ENCODE assay signal across 18 cellular contexts in the genomic region with DNA sequence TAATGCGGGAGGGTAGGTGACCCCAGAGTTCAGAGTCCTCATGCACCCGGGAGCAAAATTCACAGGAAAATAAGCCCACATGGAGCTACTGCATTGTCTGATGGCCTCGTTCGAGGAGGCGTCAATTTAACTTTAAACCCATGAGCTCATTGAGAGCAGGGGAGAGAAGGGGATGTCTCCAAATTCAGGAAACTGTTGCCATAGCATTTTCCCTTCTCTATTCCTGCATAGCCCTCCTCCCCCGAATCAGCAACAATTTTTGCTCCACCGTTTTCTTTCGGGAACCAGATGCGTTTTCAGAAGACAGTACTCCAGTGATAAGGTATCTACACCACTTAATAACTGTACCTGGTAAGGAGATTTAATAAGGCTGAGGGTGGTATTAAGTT. TPM values are rescaled to one million over a fixed set of nuclear protein-coding genes. Genes with fewer than 3 reads are reported as not detected.
DNase-seq lines count a peak whose midpoint lies in the region; ATAC-seq and TF ChIP-seq lines count a peak whose summit lies in the region.
"Had no signal": no experiment of that assay in that cellular context is flagged by ENCODE, and none has a peak within 500 bp of the region (broad histone marks: within the 10 kb centered on the region; RNA-seq: fewer than 3 reads in every experiment).

No MANE protein-coding gene starts in this region.

- no peak overlapping the region for H4K91ac ChIP-seq in H9 (ENCODE audit: insufficient read length, low read depth, low read length)

- no peaks in the 10 kb centered on the region for H3K79me2 ChIP-seq in H9 (ENCODE audit: insufficient read depth, low read length)

- H3K27ac Mint-ChIP-seq in H9: no peak overlapping the region
- no peak overlapping the region for H3K27ac Mint-ChIP-seq in nephron progenitor cell
- H3K27ac Mint-ChIP-seq: activated naive CD4-positive, alpha-beta T cell treated with anti-CD3 and anti-CD28 coated beads, Interleukin-2, amount 50 U/mL, for 24 hours had no signal

- no peak overlapping the region for H3K23ac ChIP-seq in H9 (ENCODE audit: insufficient read length, low read depth, low read length)

- H2BK12ac ChIP-seq in H9 (ENCODE audit: insufficient read length, low read depth, low read length): no peak overlapping the region

- H3K4me3 Mint-ChIP-seq in H9 (peak overlapping the region; percentile 58 to 91), nephron progenitor cell (peak overlapping the region; percentile 87)
- H3K4me3 Mint-ChIP-seq: activated naive CD4-positive, alpha-beta T cell treated with anti-CD3 and anti-CD28 coated beads, Interleukin-2, amount 50 U/mL, for 24 hours had no signal

- no peak overlapping the region for H2BK5ac ChIP-seq in H9 (ENCODE audit: insufficient read length, low read length)

- H3K9ac ChIP-seq in H9 (ENCODE audit: extremely low read depth, insufficient read length, low read length): no peak overlapping the region

- peaks cover 5% of the 10 kb centered on the region; the same call in 1 of the 2 replicates for H3K4me1 ChIP-seq in H9 (ENCODE audit: insufficient read depth, low read length)

- peaks cover 27% of the 10 kb centered on the region for H3K23me2 ChIP-seq in H9 (ENCODE audit: insufficient read length, low read depth, low read length, poor library complexity, severe bottlenecking)

- H3K36me3 Mint-ChIP-seq in H9 (ENCODE audit: insufficient read depth in 1 of 3, low read depth in 3 of 3) (peaks cover 0 to 2% (median 0%) of the 10 kb centered on the region in 3 experiments; a peak in 2 of 7 replicates), nephron progenitor cell (ENCODE audit: low read depth) (no peaks in the 10 kb centered on the region)
- H3K36me3 Mint-ChIP-seq: activated naive CD4-positive, alpha-beta T cell treated with anti-CD3 and anti-CD28 coated beads, Interleukin-2, amount 50 U/mL, for 24 hours had no signal

- no peaks in the 10 kb centered on the region for H3K9me3 ChIP-seq in H9 (ENCODE audit: control insufficient read depth, low read depth, low read length)
- H3K9me3 ChIP-seq: upper lobe of left lung had no signal

- no peak overlapping the region for H2BK120ac ChIP-seq in H9 (ENCODE audit: low read depth, low read length, poor library complexity, severe bottlenecking)

- WGBS in H9 (ENCODE audit: extremely low coverage, insufficient read length, low lambda C conversion rate): no CpG with 5 or more reads among the region's 9 CpGs

- peaks cover 49% of the 10 kb centered on the region; the same call in 1 of the 2 replicates for H3K27me3 ChIP-seq in H9 (ENCODE audit: insufficient read depth, low read length)

- H3K9me3 Mint-ChIP-seq in H9: peaks cover 0 to 3% of the 10 kb centered on the region in 2 experiments; a peak in 1 of 5 replicates
- H3K9me3 Mint-ChIP-seq in nephron progenitor cell: no peaks in the 10 kb centered on the region
- H3K9me3 Mint-ChIP-seq: activated naive CD4-positive, alpha-beta T cell treated with anti-CD3 and anti-CD28 coated beads, Interleukin-2, amount 50 U/mL, for 24 hours had no signal

- H3K27me3 Mint-ChIP-seq in H9 (ENCODE audit: low read depth): peaks cover 100% of the 10 kb centered on the region
- peaks cover 98% of the 10 kb centered on the region for H3K27me3 Mint-ChIP-seq in nephron progenitor cell (ENCODE audit: low read depth, poor library complexity)

- H4K8ac ChIP-seq in H9 (replicated peaks; ENCODE audit: insufficient read length, low read depth, low read length): no peak overlapping the region

- DNase-seq in H9: no peak
- peak; percentile 41 for DNase-seq in NCI-H146 treated with DMSO at 0.1 percent for 48 hours (lab: John Stamatoyannopoulos, UW; ENCODE audit: unreplicated experiment)
- DNase-seq in cerebellar cortex (ENCODE audit: low spot score): peak; percentile 6
- no peak for DNase-seq in nephron progenitor cell
- DNase-seq: activated CD4-positive, CD25-positive, alpha-beta regulatory T cell treated with anti-CD3 and anti-CD28 coated beads, Interleukin-2, amount 50 U/mL, for 72 hours; activated CD8-positive, alpha-beta memory T cell treated with anti-CD3 and anti-CD28 coated beads, Interleukin-2, amount 50 U/mL, for 4 hours; NCI-H2029 had no signal

- H3K4ac ChIP-seq in H9 (ENCODE audit: low read depth, low read length): no peak overlapping the region

- H3K4me1 Mint-ChIP-seq in H9: peaks cover 47 to 51% of the 10 kb centered on the region in 2 experiments
- peaks cover 37% of the 10 kb centered on the region for H3K4me1 Mint-ChIP-seq in nephron progenitor cell
- H3K4me1 Mint-ChIP-seq: activated naive CD4-positive, alpha-beta T cell treated with anti-CD3 and anti-CD28 coated beads, Interleukin-2, amount 50 U/mL, for 24 hours had no signal

- no peaks in the 10 kb centered on the region for H3K79me1 ChIP-seq in H9 (ENCODE audit: insufficient read depth, low read depth, low read length, poor library complexity, severe bottlenecking)

- H3K14ac ChIP-seq in H9 (ENCODE audit: insufficient read depth, low read length): no peak overlapping the region

- H3K18ac ChIP-seq in H9 (ENCODE audit: insufficient read length, low read depth, low read length): no peak overlapping the region

- no peak overlapping the region for H3K56ac ChIP-seq in H9 (ENCODE audit: insufficient read length, low read depth, low read length)

- H4K20me1 ChIP-seq in H9 (ENCODE audit: control insufficient read depth, insufficient read depth, insufficient read length): no peaks in the 10 kb centered on the region

- TF ChIP-seq CTCF in H9 (conservative IDR thresholded peaks at IDR 0.05) (no peak), nephron progenitor cell (IDR thresholded peaks at IDR 0.05) (no peak)

- ATAC-seq in HG02610 (IDR thresholded peaks at IDR 0.05; ENCODE audit: unreplicated experiment) (no peak), GM19397 (IDR thresholded peaks at IDR 0.05; ENCODE audit: unreplicated experiment) (no peak), HG03159 (IDR thresholded peaks at IDR 0.05; ENCODE audit: unreplicated experiment) (no peak)
- ATAC-seq: K562 had no signal

- no peak overlapping the region for H2AK5ac ChIP-seq in H9 (ENCODE audit: insufficient read length, low read length)

- H3T11ph ChIP-seq in H9 (ENCODE audit: low read length): no peak overlapping the region

- no peak overlapping the region for H2BK15ac ChIP-seq in H9 (ENCODE audit: low read depth, low read length)

- H3K4me2 ChIP-seq in H9 (ENCODE audit: insufficient read depth, insufficient read length, low read length): peak overlapping the region; percentile 93

- H3K27ac ChIP-seq in H9 (ENCODE audit: insufficient read length, low read depth, low read length): no peak overlapping the region
- H3K27ac ChIP-seq: cardiac muscle cell, upper lobe of left lung had no signal

- no peak overlapping the region for H2AFZ ChIP-seq in H9 (ENCODE audit: low read length)

- H2BK20ac ChIP-seq in H9 (ENCODE audit: low read depth, low read length, poor library complexity, severe bottlenecking): no peak overlapping the region

- no peak overlapping the region for H4K5ac ChIP-seq in H9 (ENCODE audit: insufficient read length, low read depth, low read length)

RNA-seq across cellular contexts. Expression of gene LAMP5, which starts 0.3 kb away (rescaled TPM):
- 0.35 and 0.42 TPM in 2 replicates for total RNA-seq in H9 (2021)
- total RNA-seq: Daoy, endothelial cell of umbilical vein, K562, OCI-LY7, right cardiac atrium had no signal

Comparison
In these comparisons a context has a peak if more than half of its experiments do, and no peak if none do; other contexts are left out.
1. DNase-seq: peak in NCI-H146 treated with DMSO at 0.1 percent for 48 hours (single experiment) and cerebellar cortex (single experiment); none in H9 (single experiment) and nephron progenitor cell (single experiment).